Comparison of ENCODE assay signal across 8 cellular contexts in the genomic region with DNA sequence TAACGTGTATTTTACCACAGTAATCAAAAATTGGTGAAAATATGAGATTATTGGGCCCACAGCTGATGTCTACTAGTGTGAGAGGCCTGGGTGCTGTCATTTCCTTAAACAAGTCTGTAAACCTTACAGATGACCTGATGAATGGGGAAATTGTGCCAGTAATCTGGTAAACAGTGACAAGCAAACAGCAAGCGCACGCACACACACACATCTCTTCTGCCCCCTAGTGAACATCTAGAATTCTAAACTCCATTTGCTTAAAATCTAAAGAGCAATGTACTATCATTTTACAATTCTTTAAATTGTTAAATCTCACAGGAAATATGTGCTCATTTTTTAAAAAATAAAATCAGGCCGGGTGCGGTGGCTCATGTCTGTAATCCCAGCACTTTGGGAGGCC. TPM values are rescaled to one million over a fixed set of nuclear protein-coding genes. Genes with fewer than 3 reads are reported as not detected.
A peak's percentile ranks its signal among the peaks of the same experiment; 100 is the strongest.
DNase-seq lines count a peak whose midpoint lies in the region; ATAC-seq and TF ChIP-seq lines count a peak whose summit lies in the region.

No MANE protein-coding gene starts in this region.

- no peaks in the 10 kb centered on the region for H3K27me3 ChIP-seq in CD8-positive, alpha-beta T cell (ENCODE audit: insufficient read depth, low read length)
- H3K27me3 ChIP-seq in H9 (ENCODE audit: insufficient read depth, low read length) (no peaks in the 10 kb centered on the region), Panc1 (ENCODE audit: control insufficient read depth, insufficient read depth, low read length) (no peaks in the 10 kb centered on the region), mesendoderm (ENCODE audit: insufficient read depth, low read length, poor library complexity) (no peaks in the 10 kb centered on the region)

- H4K91ac ChIP-seq in H9 (ENCODE audit: insufficient read length, low read depth, low read length): no peak overlapping the region

- peak; percentile 39 for TF ChIP-seq CTCF in CD8-positive, alpha-beta T cell (IDR thresholded peaks at IDR 0.05)
- TF ChIP-seq CTCF in H9 (conservative IDR thresholded peaks at IDR 0.05): peak; percentile 69
- TF ChIP-seq CTCF in Panc1 (IDR thresholded peaks at IDR 0.05): peak; percentile 75

- DNase-seq in CD8-positive, alpha-beta T cell: peak in 2 of 7 experiments; percentile 33 to 35
- DNase-seq in H9 (no peak), Panc1 (ENCODE audit: low read depth, low spot score) (no peak), dermis microvascular lymphatic vessel endothelial cell (ENCODE audit: low read depth in 2 of 2) (peak; percentile 54 to 82), mesendoderm (peak; percentile 61), putamen (ENCODE audit: low spot score) (no peak)
- DNase-seq in stimulated activated CD4-positive, alpha-beta T cell treated with anti-CD3 and anti-CD28 coated beads, Interleukin-2, amount 100 ng/mL, for 48 hours: no peak

- intact Hi-C loops in CD8-positive, alpha-beta T cell (cut with DNase I, micrococcal nuclease): loop anchor here (1.0 kb wide), 2 partner anchors 156 to 397 kb away; no protein-coding TSS in a partner anchor
- intact Hi-C loops in Panc1 (cut with micrococcal nuclease; ENCODE audit: unreplicated experiment): no loop called here

- H3K9me3 ChIP-seq in CD8-positive, alpha-beta T cell (ENCODE audit: low read length): no peaks in the 10 kb centered on the region
- no peaks in the 10 kb centered on the region for H3K9me3 ChIP-seq in H9 (ENCODE audit: control insufficient read depth, low read depth, low read length)
- H3K9me3 ChIP-seq in Panc1 (ENCODE audit: control insufficient read depth, insufficient read depth, low read depth, low read length): no peaks in the 10 kb centered on the region

- H3K4me3 ChIP-seq in CD8-positive, alpha-beta T cell (ENCODE audit: low read depth, low read length): no peak overlapping the region
- no peak overlapping the region for H3K4me3 ChIP-seq in Panc1 (ENCODE audit: low read depth in 2 of 2, low read length in 2 of 2)
- no peak overlapping the region for H3K4me3 ChIP-seq in mesendoderm (ENCODE audit: low read length)

- POLR2A ChIA-PET in CD8-positive, alpha-beta T cell (lab: Charles Lee): no interaction called here
- POLR2A ChIA-PET in Panc1 (lab: Charles Lee): no interaction called here

- no peak overlapping the region for H3K4me3 Mint-ChIP-seq in CD8-positive, alpha-beta T cell
- no peak overlapping the region for H3K4me3 Mint-ChIP-seq in H9

- no peak overlapping the region for H3K18ac ChIP-seq in H9 (ENCODE audit: insufficient read length, low read depth, low read length)
- no peak overlapping the region for H3K18ac ChIP-seq in mesendoderm (ENCODE audit: low read length)

- no peaks in the 10 kb centered on the region for H3K79me1 ChIP-seq in H9 (ENCODE audit: insufficient read depth, low read depth, low read length, poor library complexity, severe bottlenecking)
- no peaks in the 10 kb centered on the region for H3K79me1 ChIP-seq in mesendoderm (ENCODE audit: low read length)

- in situ Hi-C loops in Panc1 (cut with HindIII; ENCODE audit: low pct_unique_long_range_greater_than_20kb, low sequenced_read_pairs): no loop called here

- H3K27me3 Mint-ChIP-seq in CD8-positive, alpha-beta T cell (ENCODE audit: low read depth): no peaks in the 10 kb centered on the region
- no peaks in the 10 kb centered on the region; the same call in 1 of the 2 replicates for H3K27me3 Mint-ChIP-seq in H9 (ENCODE audit: low read depth)

- no peak overlapping the region for H2BK15ac ChIP-seq in H9 (ENCODE audit: low read depth, low read length)
- no peak overlapping the region for H2BK15ac ChIP-seq in mesendoderm (replicated peaks; ENCODE audit: low read depth)

- no peaks in the 10 kb centered on the region for H3K23me2 ChIP-seq in H9 (ENCODE audit: insufficient read length, low read depth, low read length, poor library complexity, severe bottlenecking)

- no peak overlapping the region for H2BK20ac ChIP-seq in H9 (ENCODE audit: low read depth, low read length, poor library complexity, severe bottlenecking)

- H2BK12ac ChIP-seq in H9 (ENCODE audit: insufficient read length, low read depth, low read length): no peak overlapping the region

- H2BK5ac ChIP-seq in H9 (ENCODE audit: insufficient read length, low read length) (no peak overlapping the region), mesendoderm (ENCODE audit: low read length) (no peak overlapping the region)

- CTCF ChIA-PET in CD8-positive, alpha-beta T cell (lab: Charles Lee): interaction anchor here (0.7 to 9.3 kb wide), 9 partner anchors 9 to 398 kb away, joined by 3 to 151 read pairs (median 4); no protein-coding TSS in a partner anchor
- CTCF ChIA-PET in Panc1 (lab: Charles Lee): interaction anchor here (0.6 kb wide), 2 partner anchors 138 to 184 kb away, joined by 3 to 6 read pairs; no protein-coding TSS in a partner anchor

- no peaks in the 10 kb centered on the region for H4K20me1 ChIP-seq in H9 (ENCODE audit: control insufficient read depth, insufficient read depth, insufficient read length)

- no peak overlapping the region for H3K4me2 ChIP-seq in H9 (ENCODE audit: insufficient read depth, insufficient read length, low read length)
- no peak overlapping the region for H3K4me2 ChIP-seq in mesendoderm (ENCODE audit: low read length)

- peak overlapping the region; percentile 39 for H3K27ac Mint-ChIP-seq in CD8-positive, alpha-beta T cell
- H3K27ac Mint-ChIP-seq in H9: no peak overlapping the region

- ATAC-seq in CD8-positive, alpha-beta T cell: peak; percentile 50
- ATAC-seq in Panc1 (peak; percentile 53; the same call in 1 of the 2 replicates), GM21515 (IDR thresholded peaks at IDR 0.05; ENCODE audit: unreplicated experiment) (no peak)

- H3K4ac ChIP-seq in H9 (ENCODE audit: low read depth, low read length) (no peak overlapping the region), mesendoderm (ENCODE audit: low read depth, low read length) (no peak overlapping the region)

- H2AFZ ChIP-seq in H9 (ENCODE audit: low read length): no peak overlapping the region

- H3K4me1 ChIP-seq in CD8-positive, alpha-beta T cell (ENCODE audit: insufficient read depth, low read length): peaks cover 23% of the 10 kb centered on the region
- H3K4me1 ChIP-seq in H9 (ENCODE audit: insufficient read depth, low read length) (no peaks in the 10 kb centered on the region), Panc1 (ENCODE audit: control insufficient read depth, insufficient read depth, low read length) (no peaks in the 10 kb centered on the region), mesendoderm (ENCODE audit: control insufficient read depth, low read depth, low read length) (no peaks in the 10 kb centered on the region)

- H3K23ac ChIP-seq in H9 (ENCODE audit: insufficient read length, low read depth, low read length) (no peak overlapping the region), mesendoderm (ENCODE audit: low read length) (no peak overlapping the region)

- no TSS peak for BruUV-seq in Panc1 (replicated peaks; lab: Mats Ljungman, UMichigan)

- no peak overlapping the region for H2AK5ac ChIP-seq in H9 (ENCODE audit: insufficient read length, low read length)
- no peak overlapping the region for H2AK5ac ChIP-seq in mesendoderm (ENCODE audit: low read length)

- H3K56ac ChIP-seq in H9 (ENCODE audit: insufficient read length, low read depth, low read length) (no peak overlapping the region), mesendoderm (ENCODE audit: low read length) (no peak overlapping the region)

- H3K4me1 Mint-ChIP-seq in CD8-positive, alpha-beta T cell (ENCODE audit: low read depth): peaks cover 36% of the 10 kb centered on the region
- no peaks in the 10 kb centered on the region for H3K4me1 Mint-ChIP-seq in H9

- H4K5ac ChIP-seq in H9 (ENCODE audit: insufficient read length, low read depth, low read length) (no peak overlapping the region), mesendoderm (ENCODE audit: low read length) (no peak overlapping the region)

- no CpG with 5 or more reads among the region's 5 CpGs for WGBS in H9 (ENCODE audit: extremely low coverage, insufficient read length, low lambda C conversion rate)
- no CpG with 5 or more reads among the region's 5 CpGs for WGBS in mesendoderm (ENCODE audit: extremely low coverage, insufficient coverage, low lambda C conversion rate)

- no peaks in the 10 kb centered on the region for H3K36me3 Mint-ChIP-seq in CD8-positive, alpha-beta T cell
- no peaks in the 10 kb centered on the region; a peak in 1 of 7 replicates for H3K36me3 Mint-ChIP-seq in H9 (ENCODE audit: insufficient read depth in 1 of 3, low read depth in 3 of 3)

- H3T11ph ChIP-seq in H9 (ENCODE audit: low read length): no peak overlapping the region

- no peak overlapping the region for H3K27ac ChIP-seq in CD8-positive, alpha-beta T cell (ENCODE audit: low read depth, low read length)
- no peak overlapping the region for H3K27ac ChIP-seq in H9 (ENCODE audit: insufficient read length, low read depth, low read length)
- no peak overlapping the region for H3K27ac ChIP-seq in Panc1 (ENCODE audit: low read length)
- H3K27ac ChIP-seq in mesendoderm (ENCODE audit: low read depth, low read length): no peak overlapping the region

- H3K9ac ChIP-seq in H9 (ENCODE audit: extremely low read depth, insufficient read length, low read length): no peak overlapping the region
- no peak overlapping the region for H3K9ac ChIP-seq in mesendoderm (ENCODE audit: low read length)

- no peak overlapping the region for H4K8ac ChIP-seq in H9 (replicated peaks; ENCODE audit: insufficient read length, low read depth, low read length)
- no peak overlapping the region for H4K8ac ChIP-seq in mesendoderm (ENCODE audit: low read depth, low read length)

- H2BK120ac ChIP-seq in H9 (ENCODE audit: low read depth, low read length, poor library complexity, severe bottlenecking) (no peak overlapping the region), mesendoderm (ENCODE audit: low read depth, low read length) (no peak overlapping the region)

- H3K9me3 Mint-ChIP-seq in CD8-positive, alpha-beta T cell: no peaks in the 10 kb centered on the region
- peaks cover 1 to 3% of the 10 kb centered on the region in 2 experiments; a peak in 4 of 5 replicates for H3K9me3 Mint-ChIP-seq in H9

- H3K79me2 ChIP-seq in H9 (ENCODE audit: insufficient read depth, low read length): no peaks in the 10 kb centered on the region
- no peaks in the 10 kb centered on the region for H3K79me2 ChIP-seq in mesendoderm (ENCODE audit: control insufficient read depth, insufficient read depth, low read length)

- no peaks in the 10 kb centered on the region for H3K36me3 ChIP-seq in CD8-positive, alpha-beta T cell (ENCODE audit: insufficient read depth, low read length)
- no peaks in the 10 kb centered on the region for H3K36me3 ChIP-seq in Panc1 (ENCODE audit: control insufficient read depth, insufficient read depth, low read length)
- no peaks in the 10 kb centered on the region for H3K36me3 ChIP-seq in mesendoderm (ENCODE audit: control insufficient read depth, insufficient read depth, low read length)

- H3K14ac ChIP-seq in H9 (ENCODE audit: insufficient read depth, low read length): no peak overlapping the region

RNA-seq across cellular contexts. Expression of a gene that starts 7.5 kb away (rescaled TPM):
- total RNA-seq in CD8-positive, alpha-beta T cell: 100 to 1,000 TPM; 127 to 130 TPM
- total RNA-seq in H9 (2021): 53.9 and 55.6 TPM in 2 replicates
- total RNA-seq in Panc1 (2021; ENCODE audit: unreplicated experiment): 86.8 TPM
- 57.8 TPM for polyA plus RNA-seq in Panc1 (2012; ENCODE audit: insufficient read length)
- total RNA-seq in dermis microvascular lymphatic vessel endothelial cell: 32.9 and 41.3 TPM in 2 replicates
- 43.2 TPM for polyA plus RNA-seq in mesendoderm (2013, experiment 1 of 2)
- 44.5 TPM for polyA plus RNA-seq in mesendoderm (2013, experiment 2 of 2)

Comparison
In these comparisons a context has a peak if more than half of its experiments do, and no peak if none do; other contexts are left out.
1. DNase-seq: peak in dermis microvascular lymphatic vessel endothelial cell (2 of 2) and mesendoderm (single experiment); none in H9 (single experiment), Panc1 (single experiment), stimulated activated CD4-positive, alpha-beta T cell treated with anti-CD3 and anti-CD28 coated beads, Interleukin-2, amount 100 ng/mL, for 48 hours (0 of 2) and putamen (single experiment).
2. Peak in every context shown above with its lines, with median percentiles within 50 percentile points of each other: CTCF ChIP-seq.